8 cellular contexts compared by ENCODE assay signal in genomic region chr17:77462101-77462500, GRCh38.
DNase-seq lines count a peak whose midpoint lies in the region; ATAC-seq and TF ChIP-seq lines count a peak whose summit lies in the region.

No MANE protein-coding gene starts in this region.

- H3K27ac Mint-ChIP-seq in CD8-positive, alpha-beta T cell, result peak overlapping the region; percentile 100
- H3K27ac Mint-ChIP-seq in activated B cell treated with CpG ODN at 0.5 μM for 24 hours (peak overlapping the region; percentile 99), mesothelial cell of epicardium (peak overlapping the region; percentile 90)

- H3K4me1 ChIP-seq in CD8-positive, alpha-beta T cell (ENCODE audit: insufficient read depth, low read length), result peaks cover 94% of the 10 kb centered on the region

- peak overlapping the region; percentile 13 for H3K4me3 ChIP-seq in CD8-positive, alpha-beta T cell (ENCODE audit: low read depth, low read length)

- H3K4me1 Mint-ChIP-seq in CD8-positive, alpha-beta T cell (ENCODE audit: low read depth), result peaks cover 89% of the 10 kb centered on the region
- H3K4me1 Mint-ChIP-seq in activated B cell treated with CpG ODN at 0.5 μM for 24 hours (peaks cover 94% of the 10 kb centered on the region), mesothelial cell of epicardium (peaks cover 60% of the 10 kb centered on the region)

- peaks cover 29% of the 10 kb centered on the region for H3K36me3 Mint-ChIP-seq in CD8-positive, alpha-beta T cell
- H3K36me3 Mint-ChIP-seq in activated B cell treated with CpG ODN at 0.5 μM for 24 hours (ENCODE audit: low read depth) (peaks cover 29% of the 10 kb centered on the region), mesothelial cell of epicardium (peaks cover 8% of the 10 kb centered on the region)

- H3K9me3 ChIP-seq in CD8-positive, alpha-beta T cell (ENCODE audit: low read length), result no peaks in the 10 kb centered on the region

- DNase-seq in CD8-positive, alpha-beta T cell, result no peak
- no peak for DNase-seq in activated B cell treated with CpG ODN at 0.5 μM for 24 hours
- DNase-seq in mesothelial cell of epicardium (ENCODE audit: low spot score in 2 of 2, unreplicated experiment in 2 of 2), result no peak
- DNase-seq in DMS114 treated with DMSO at 0.1 percent for 48 hours (lab: John Stamatoyannopoulos, UW; ENCODE audit: unreplicated experiment), result no peak
- no peak for DNase-seq in NCI-H748 (lab: John Stamatoyannopoulos, UW; ENCODE audit: unreplicated experiment)

- H3K27ac ChIP-seq in CD8-positive, alpha-beta T cell (ENCODE audit: low read depth, low read length), result peak overlapping the region; percentile 48

- no peaks in the 10 kb centered on the region for H3K9me3 Mint-ChIP-seq in CD8-positive, alpha-beta T cell
- H3K9me3 Mint-ChIP-seq in activated B cell treated with CpG ODN at 0.5 μM for 24 hours (no peaks in the 10 kb centered on the region), mesothelial cell of epicardium (no peaks in the 10 kb centered on the region)

- H3K36me3 ChIP-seq in CD8-positive, alpha-beta T cell (ENCODE audit: insufficient read depth, low read length), result peaks cover 6% of the 10 kb centered on the region

- H3K4me3 Mint-ChIP-seq in CD8-positive, alpha-beta T cell, result peak overlapping the region; percentile 94
- H3K4me3 Mint-ChIP-seq in activated B cell treated with CpG ODN at 0.5 μM for 24 hours (peak overlapping the region; percentile 77), mesothelial cell of epicardium (no peak overlapping the region)

- CTCF ChIA-PET in CD8-positive, alpha-beta T cell (lab: Charles Lee), result interaction anchor here (1.0 to 4.2 kb wide), 5 partner anchors 11 to 61 kb away, joined by 3 to 19 read pairs (median 7); no protein-coding TSS in a partner anchor
- CTCF ChIA-PET in activated B cell treated with CpG ODN at 0.5 μM for 24 hours (lab: Charles Lee), result interaction anchor here (0.6 to 1.4 kb wide), 5 partner anchors 9 to 32 kb away, joined by 3 to 6 read pairs (median 3); no protein-coding TSS in a partner anchor

- no peaks in the 10 kb centered on the region for H3K27me3 Mint-ChIP-seq in CD8-positive, alpha-beta T cell (ENCODE audit: low read depth)
- no peaks in the 10 kb centered on the region for H3K27me3 Mint-ChIP-seq in activated B cell treated with CpG ODN at 0.5 μM for 24 hours
- no peaks in the 10 kb centered on the region for H3K27me3 Mint-ChIP-seq in mesothelial cell of epicardium (ENCODE audit: low read depth)

- no peaks in the 10 kb centered on the region for H3K27me3 ChIP-seq in CD8-positive, alpha-beta T cell (ENCODE audit: insufficient read depth, low read length)

- intact Hi-C loops in CD8-positive, alpha-beta T cell (cut with DNase I, micrococcal nuclease), result loop anchor here in 1 of 2 experiments (2.0 kb wide), 1 partner anchor 33 kb away; no protein-coding TSS in a partner anchor
- intact Hi-C loops in activated B cell treated with CpG ODN at 0.5 μM for 24 hours (cut with micrococcal nuclease), result loop anchor here (10.0 kb wide), 3 partner anchors 317 to 737 kb away; partner anchors contain the start of genes JMJD6, METTL23 and SEC14L1

- TF ChIP-seq CTCF in CD8-positive, alpha-beta T cell (IDR thresholded peaks at IDR 0.05), result no peak
- TF ChIP-seq CTCF in activated B cell treated with CpG ODN at 0.5 μM for 24 hours (IDR thresholded peaks at IDR 0.05) (no peak), mesothelial cell of epicardium (IDR thresholded peaks at IDR 0.05; ENCODE audit: unreplicated experiment) (no peak)

- POLR2A ChIA-PET in CD8-positive, alpha-beta T cell (lab: Charles Lee), result interaction anchor here (1.2 to 9.0 kb wide), 5 partner anchors 9 to 62 kb away, joined by 4 to 242 read pairs (median 6); no protein-coding TSS in a partner anchor
- POLR2A ChIA-PET in activated B cell treated with CpG ODN at 0.5 μM for 24 hours (lab: Charles Lee), result interaction anchor here (1.0 to 13.6 kb wide), 8 partner anchors 13 to 496 kb away, joined by 3 to 831 read pairs (median 6); partner anchors contain the start of gene TNRC6C

- ATAC-seq in CD8-positive, alpha-beta T cell, result peak; percentile 5
- ATAC-seq in GM21619 (IDR thresholded peaks at IDR 0.05; ENCODE audit: unreplicated experiment) (peak; percentile 31), activated B cell treated with CpG ODN at 0.5 μM for 24 hours (ENCODE audit: low read depth) (peak; percentile 29), HG03025 (IDR thresholded peaks at IDR 0.05; ENCODE audit: low FRiP score, unreplicated experiment) (no peak), HG03469 (IDR thresholded peaks at IDR 0.05; ENCODE audit: unreplicated experiment) (no peak)

Comparison
In these comparisons a context has a peak if more than half of its experiments do, and no peak if none do; other contexts are left out.
1. ATAC-seq: peak in CD8-positive, alpha-beta T cell (single experiment), GM21619 (single experiment) and activated B cell treated with CpG ODN at 0.5 μM for 24 hours (single experiment); none in HG03025 (single experiment) and HG03469 (single experiment).
2. Peak in every context shown above with its lines, with median percentiles within 50 percentile points of each other: H3K27ac Mint-ChIP-seq.